Comparison of ENCODE assay signal across 8 cellular contexts in genomic region chr2:234496442-234496834, GRCh38. TPM values are rescaled to one million over a fixed set of nuclear protein-coding genes. Genes with fewer than 3 reads are reported as not detected.
A peak's percentile ranks its signal among the peaks of the same experiment; 100 is the strongest.
DNase-seq lines count a peak whose midpoint lies in the region; ATAC-seq and TF ChIP-seq lines count a peak whose summit lies in the region.

No MANE protein-coding gene starts in this region.

- CTCF ChIA-PET in OCI-LY7 (lab: Charles Lee; ENCODE audit: unreplicated experiment): interaction anchor here (0.6 to 1.3 kb wide), 5 partner anchors 72 to 361 kb away, joined by 3 to 7 read pairs (median 3); no protein-coding TSS in a partner anchor

- POLR2A ChIA-PET in OCI-LY7 (lab: Charles Lee): interaction anchor here (0.6 to 5.5 kb wide), 8 partner anchors 14 to 220 kb away, joined by 3 to 60 read pairs (median 4); no protein-coding TSS in a partner anchor

- intact Hi-C loops in OCI-LY7 (cut with micrococcal nuclease; ENCODE audit: unreplicated experiment): loop anchor here (1.0 to 5.0 kb wide), 2 partner anchors 207 to 639 kb away; no protein-coding TSS in a partner anchor

- H3K27ac ChIP-seq in OCI-LY7 (ENCODE audit: low read depth, low read length, poor library complexity, severe bottlenecking): peak overlapping the region; percentile 51

- H2AFZ ChIP-seq in OCI-LY7 (ENCODE audit: low read length): no peak overlapping the region

- H3K36me3 ChIP-seq in OCI-LY7 (ENCODE audit: insufficient read depth, low read length): 0 out of 2 replicates have a peak, but pooled peaks cover 9% of the 10 kb centered on the region

- H3K79me2 ChIP-seq in OCI-LY7 (ENCODE audit: insufficient read depth, low read depth, low read length): peaks cover 49% of the 10 kb centered on the region

- peaks cover 21% of the 10 kb centered on the region for H4K20me1 ChIP-seq in OCI-LY7 (ENCODE audit: insufficient read depth, low read length)

- BruUV-seq in OCI-LY7 (replicated peaks; lab: Mats Ljungman, UMichigan): no TSS peak

- peak; percentile 30 to 73 (median 50) for DNase-seq in stimulated activated naive CD4-positive, alpha-beta T cell (lab: John Stamatoyannopoulos, UW)
- DNase-seq in stimulated activated naive CD4-positive, alpha-beta T cell treated with Interleukin-2 at 50 U/mL for 16 hours (lab: John Stamatoyannopoulos, UW): no peak
- DNase-seq in OCI-LY7 (ENCODE audit: low spot score) (peak; percentile 77), astrocyte of the hippocampus (ENCODE audit: low read depth, low spot score) (peak; percentile 82), GM10266 (ENCODE audit: extremely low spot score) (no peak)

- H3K4me2 ChIP-seq in OCI-LY7 (ENCODE audit: low read length): peak overlapping the region; percentile 88

- H3K4me1 Mint-ChIP-seq in stimulated activated memory B cell treated with anti-CD40 and anti-IgM and Interleukin-4, amounts not matched to agents 10 μg/mL and 1 μg/mL and 100 μg/mL, for 72 hours: peaks cover 52% of the 10 kb centered on the region

- TF ChIP-seq CTCF in OCI-LY7 (conservative IDR thresholded peaks at IDR 0.05; ENCODE audit: low read length) (0 out of 2 replicates have a peak, but pooled peaks have one; percentile 15), GM10266 (IDR thresholded peaks at IDR 0.05; ENCODE audit: control insufficient read depth, insufficient read depth, low read depth, missing control alignments) (no peak)

- H3K27me3 Mint-ChIP-seq in stimulated activated memory B cell treated with anti-CD40 and anti-IgM and Interleukin-4, amounts not matched to agents 10 μg/mL and 1 μg/mL and 100 μg/mL, for 72 hours: peaks cover 7% of the 10 kb centered on the region

- peak overlapping the region; percentile 96 for H3K4me3 ChIP-seq in OCI-LY7 (ENCODE audit: low read depth, low read length, poor library complexity, severe bottlenecking)
- peak overlapping the region; percentile 92 for H3K4me3 ChIP-seq in iPS-18c (ENCODE audit: insufficient read depth, low read depth, low read length)

- no peaks in the 10 kb centered on the region for H3K9me3 ChIP-seq in OCI-LY7 (ENCODE audit: low read length)
- H3K9me3 ChIP-seq in iPS-18c (ENCODE audit: control insufficient read depth, insufficient read depth, low read length): no peaks in the 10 kb centered on the region

- peaks cover 40% of the 10 kb centered on the region for H3K4me1 ChIP-seq in OCI-LY7 (ENCODE audit: insufficient read depth, low read length, poor library complexity, severe bottlenecking)

- no peaks in the 10 kb centered on the region for H3K9me3 Mint-ChIP-seq in stimulated activated memory B cell treated with anti-CD40 and anti-IgM and Interleukin-4, amounts not matched to agents 10 μg/mL and 1 μg/mL and 100 μg/mL, for 72 hours

- H3K9me2 ChIP-seq in OCI-LY7 (ENCODE audit: insufficient read depth, low read length): no peaks in the 10 kb centered on the region

- ATAC-seq in HG03064 (IDR thresholded peaks at IDR 0.05; ENCODE audit: low read depth, unreplicated experiment): peak; percentile 53
- ATAC-seq in stimulated activated memory B cell treated with anti-CD40 and anti-IgM and Interleukin-4, amounts not matched to agents 10 μg/mL and 1 μg/mL and 100 μg/mL, for 72 hours: peak; percentile 81

- H3K4me3 Mint-ChIP-seq in stimulated activated memory B cell treated with anti-CD40 and anti-IgM and Interleukin-4, amounts not matched to agents 10 μg/mL and 1 μg/mL and 100 μg/mL, for 72 hours: peak overlapping the region; percentile 87

- peak overlapping the region; percentile 78 for H3K27ac Mint-ChIP-seq in stimulated activated memory B cell treated with anti-CD40 and anti-IgM and Interleukin-4, amounts not matched to agents 10 μg/mL and 1 μg/mL and 100 μg/mL, for 72 hours

- no peaks in the 10 kb centered on the region for H3K36me3 Mint-ChIP-seq in stimulated activated memory B cell treated with anti-CD40 and anti-IgM and Interleukin-4, amounts not matched to agents 10 μg/mL and 1 μg/mL and 100 μg/mL, for 72 hours

RNA-seq across cellular contexts. Expression of gene ARL4C, which starts 0.4 kb away (rescaled TPM):
- total RNA-seq in OCI-LY7 (2014; rRNA removed; shearing (Covaris generic)): 15.4 and 15.7 TPM in 2 replicates
- 18.9 and 19.6 TPM in 2 replicates for total RNA-seq in OCI-LY7 (2022)

Comparison
In these comparisons a context has a peak if more than half of its experiments do, and no peak if none do; other contexts are left out.
1. DNase-seq: peak in stimulated activated naive CD4-positive, alpha-beta T cell (6 of 6), OCI-LY7 (single experiment) and astrocyte of the hippocampus (single experiment); none in stimulated activated naive CD4-positive, alpha-beta T cell treated with Interleukin-2 at 50 U/mL for 16 hours (single experiment) and GM10266 (single experiment).